In the genomic region with DNA sequence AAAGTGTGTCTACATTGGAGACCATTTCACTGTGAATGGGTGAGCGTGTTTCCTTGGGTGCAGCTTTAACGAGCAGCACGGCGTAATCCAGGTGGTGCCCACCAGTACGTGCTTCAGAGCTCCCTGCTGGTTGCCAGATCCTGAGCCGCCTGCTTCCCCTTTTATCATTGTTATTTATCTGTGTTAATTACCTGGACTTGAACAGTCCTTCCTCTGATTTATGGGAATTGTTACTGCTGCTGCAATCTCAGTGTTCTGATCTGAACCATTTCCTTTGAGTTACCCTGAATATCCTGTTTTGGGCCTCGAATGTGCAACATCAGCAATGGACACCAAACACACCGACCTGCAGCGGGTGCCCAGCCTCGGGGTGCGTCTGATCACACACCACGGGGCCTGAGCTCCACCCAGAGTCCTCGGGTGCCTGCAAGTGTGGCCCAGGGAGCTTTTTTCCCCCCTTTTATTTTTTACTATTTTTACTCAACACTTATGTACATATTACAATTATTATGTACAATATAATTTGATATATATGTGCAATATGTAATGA, we compare ENCODE assay signal across 20 cellular contexts.
"Had no signal": no experiment of that assay in that cellular context is flagged by ENCODE, and none has a peak within 500 bp of the region (broad histone marks: within the 10 kb centered on the region; RNA-seq: fewer than 3 reads in every experiment).

No MANE protein-coding gene starts in this region.

- DNase-seq: activated B cell treated with CpG ODN at 0.5 μM for 24 hours; activated CD4-positive, alpha-beta memory T cell treated with anti-CD3 and anti-CD28 coated beads, Interleukin-2, amount 10 ng/mL, durations not matched to agents 7 days and 5 days; activated CD4-positive, alpha-beta T cell treated with anti-CD3 and anti-CD28 coated beads for 4 hours; activated CD8-positive, alpha-beta memory T cell treated with anti-CD3 and anti-CD28 coated beads, Interleukin-2, amount 10 ng/mL, durations not matched to agents 7 days and 5 days; activated naive CD4-positive, alpha-beta T cell treated with Interleukin-2 at 50 U/mL for 16 hours; activated naive CD8-positive, alpha-beta T cell treated with anti-CD3 and anti-CD28 coated beads, Interleukin-2, amount 10 ng/mL, durations not matched to agents 7 days and 5 days; amygdala; caudate nucleus; mesendoderm; naive thymus-derived CD4-positive, alpha-beta T cell; right cardiac atrium; stimulated activated CD4-positive, alpha-beta T cell treated with anti-CD3 and anti-CD28 coated beads, Interleukin-15, amount 100 ng/mL, for 24 hours; stimulated activated CD4-positive, alpha-beta T cell treated with anti-CD3 and anti-CD28 coated beads, Interleukin-2, amount 100 ng/mL, for 48 hours; transverse colon had no signal

- H3K4me1 ChIP-seq: prostate gland had no signal

- FAIRE-seq: colon, endometrium, frontal cortex, TTC549 had no signal

- H3K36me3 ChIP-seq: prostate gland, transverse colon, vagina had no signal

- H3K27me3 ChIP-seq: transverse colon, vagina had no signal

- H3K4me3 ChIP-seq: prostate gland, transverse colon, vagina had no signal

- ATAC-seq: activated CD8-positive, alpha-beta memory T cell treated with anti-CD3 and anti-CD28 coated beads, Interleukin-2, amount 10 ng/mL, durations not matched to agents 7 days and 5 days; naive thymus-derived CD4-positive, alpha-beta T cell had no signal

- H3K9me3 ChIP-seq: prostate gland, transverse colon, vagina had no signal

- H3K27ac ChIP-seq: prostate gland, transverse colon, vagina had no signal
